ENCODE assay signal across 1 cellular context in the genomic region with DNA sequence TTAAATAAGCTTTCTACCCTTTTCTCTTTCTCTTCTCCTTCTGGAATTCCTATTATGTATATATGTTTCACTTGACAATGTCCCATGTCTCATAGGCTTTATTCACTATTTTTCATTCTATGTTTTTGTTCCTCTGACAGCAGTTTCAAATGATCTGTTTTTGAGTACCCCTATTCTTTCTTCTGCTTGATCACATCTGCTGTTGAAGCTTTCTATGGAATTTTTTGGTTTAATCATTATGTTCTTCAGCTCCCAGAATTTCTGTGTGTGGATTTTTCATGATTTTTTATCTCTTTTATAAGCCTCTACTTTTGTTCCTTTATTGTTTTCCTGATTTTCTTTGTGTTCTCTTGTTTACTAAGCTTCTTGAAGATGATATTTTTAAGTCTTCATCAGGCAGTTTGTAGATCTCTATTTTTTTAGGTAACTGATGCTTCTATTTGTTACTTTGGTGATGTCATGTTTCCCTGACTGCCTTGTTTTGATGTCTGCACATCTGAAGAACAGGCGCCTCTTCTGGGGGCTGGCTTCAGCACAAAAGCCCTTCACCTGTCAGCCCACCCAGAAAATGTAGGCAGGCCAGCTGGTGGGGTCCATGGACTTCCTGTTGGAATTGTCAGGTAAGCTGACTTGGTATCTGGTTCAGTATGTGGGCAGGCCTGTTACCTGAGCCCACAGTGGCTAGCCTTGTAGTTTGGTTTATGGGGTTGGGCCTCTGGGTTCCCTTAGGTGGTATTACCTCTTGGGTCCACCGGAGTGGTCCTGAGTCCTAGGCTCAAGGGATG.
TF ChIP-seq lines count a peak whose summit lies in the region.

No MANE protein-coding gene starts in this region.

TF ChIP-seq in K562, 482 proteins besides CTCF, POLR2A, EP300 and RAD21:
- TF ChIP-seq HLTF (IDR thresholded peaks at IDR 0.05) = 0 out of 2 replicates have a peak, but pooled peaks have one; percentile 42
- no peak for TF ChIP-seq ZBTB8A (IDR thresholded peaks at IDR 0.05; ENCODE audit: partially characterized antibody)
